ENCODE assay signal across 21 cellular contexts in the genomic region with DNA sequence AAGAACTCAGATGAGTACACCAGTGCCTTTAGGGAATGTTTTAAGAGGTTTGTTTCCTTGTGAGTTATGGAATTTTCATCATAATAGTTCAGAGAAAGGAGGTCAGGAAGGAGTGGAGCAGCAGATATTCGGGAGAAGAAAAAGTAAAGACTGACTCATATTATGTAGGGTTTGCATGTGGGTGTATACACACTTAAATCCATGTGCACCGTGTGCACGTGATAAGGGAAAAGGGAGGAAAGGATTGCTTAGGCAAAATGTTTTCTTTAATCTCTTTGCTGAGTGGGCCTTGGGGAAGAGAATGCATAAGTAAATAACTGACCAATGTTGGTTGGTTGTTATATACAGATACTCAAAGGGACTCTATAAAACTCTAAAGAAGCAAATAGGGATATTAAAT. TPM values are rescaled to one million over a fixed set of nuclear protein-coding genes. Genes with fewer than 3 reads are reported as not detected.
"Had no signal": no experiment of that assay in that cellular context is flagged by ENCODE, and none has a peak within 500 bp of the region (broad histone marks: within the 10 kb centered on the region; RNA-seq: fewer than 3 reads in every experiment).

No MANE protein-coding gene starts in this region.

- FAIRE-seq: pancreas, small intestine had no signal

- H3K9me3 ChIP-seq: pancreas had no signal

- H3K27ac Mint-ChIP-seq: progenitor cell of endocrine pancreas, type B pancreatic cell had no signal

- H3K27me3 Mint-ChIP-seq: progenitor cell of endocrine pancreas, type B pancreatic cell had no signal

- H3K27ac ChIP-seq: dorsolateral prefrontal cortex, epithelial cell of prostate, esophagus muscularis mucosa, gastrocnemius medialis, heart right ventricle, pancreas, uterus had no signal

- H3K4me3 Mint-ChIP-seq: naive thymus-derived CD8-positive, alpha-beta T cell; neural crest cell; type B pancreatic cell had no signal

- ATAC-seq: gastrocnemius medialis; heart right ventricle; left ventricle myocardium superior; naive thymus-derived CD8-positive, alpha-beta T cell; pancreas; right cardiac atrium had no signal

- H3K4me1 ChIP-seq: esophagus muscularis mucosa, gastrocnemius medialis, pancreas, uterus had no signal

- H3K36me3 ChIP-seq: esophagus muscularis mucosa, gastrocnemius medialis, heart right ventricle, pancreas, uterus had no signal

- DNase-seq: cortex of kidney; dorsolateral prefrontal cortex; effector CD8-positive, alpha-beta T cell; gastrocnemius medialis; heart right ventricle; hypothalamus; islet precursor cell; left ventricle myocardium superior; mesendoderm; naive thymus-derived CD8-positive, alpha-beta T cell; pancreas; right cardiac atrium; small intestine; stimulated activated CD4-positive, alpha-beta T cell treated with anti-CD3 and anti-CD28 coated beads, Interleukin-2, amount 100 ng/mL, for 48 hours; stimulated activated naive CD4-positive, alpha-beta T cell treated with Interleukin-2 at 50 U/mL for 16 hours; uterus had no signal

- H3K4me1 Mint-ChIP-seq: naive thymus-derived CD8-positive, alpha-beta T cell; neural crest cell had no signal

- H3K27me3 ChIP-seq: esophagus muscularis mucosa, gastrocnemius medialis, heart right ventricle, pancreas, uterus had no signal

- H3K4me3 ChIP-seq: dorsolateral prefrontal cortex, esophagus muscularis mucosa, gastrocnemius medialis, heart right ventricle, pancreas, uterus had no signal

RNA-seq across cellular contexts. Expression of a gene that starts 30.2 kb away (rescaled TPM):
- total RNA-seq: naive thymus-derived CD8-positive, alpha-beta T cell had no signal
